23 cellular contexts compared by ENCODE assay signal in the genomic region with DNA sequence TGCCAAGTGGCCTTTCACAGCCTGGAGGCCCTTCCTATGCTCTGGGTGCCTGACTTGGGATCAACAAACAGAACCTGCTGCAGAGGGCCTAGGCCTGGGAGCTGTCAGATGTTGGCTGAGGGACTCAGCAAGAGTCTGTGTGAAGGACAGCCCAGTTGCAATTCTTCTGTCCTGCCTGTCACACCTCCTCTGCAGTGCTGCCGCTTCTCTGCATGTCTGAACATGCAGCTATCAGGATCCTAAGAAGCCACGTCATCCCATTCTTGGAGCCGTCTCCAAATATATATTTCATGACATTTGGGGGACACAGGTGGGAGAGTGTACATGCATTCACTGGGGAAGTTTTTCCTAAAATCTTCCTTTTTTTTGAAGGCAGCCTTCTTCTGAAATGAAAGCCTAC. TPM values are rescaled to one million over a fixed set of nuclear protein-coding genes. Genes with fewer than 3 reads are reported as not detected.
"Had no signal": no experiment of that assay in that cellular context is flagged by ENCODE, and none has a peak within 500 bp of the region (broad histone marks: within the 10 kb centered on the region; RNA-seq: fewer than 3 reads in every experiment).

No MANE protein-coding gene starts in this region.

- H3K27ac ChIP-seq: adrenal gland, left lung, neural progenitor cell, prostate gland, right atrium auricular region, tibial artery had no signal

- H2AFZ ChIP-seq: neural progenitor cell had no signal

- H3K4me1 ChIP-seq: adrenal gland, neural progenitor cell, prostate gland, right atrium auricular region, tibial artery had no signal

- H3K27me3 ChIP-seq: adrenal gland, left lung, neural progenitor cell, right atrium auricular region, tibial artery had no signal

- H3K27ac Mint-ChIP-seq: activated naive CD4-positive, alpha-beta T cell treated with anti-CD3 and anti-CD28 coated beads for 36 hours; activated T-cell treated with anti-CD3 and anti-CD28 coated beads, Interleukin-2, amount 50 U/mL, for 24 hours; neural progenitor cell had no signal

- H3K27me3 Mint-ChIP-seq: activated CD4-positive, alpha-beta memory T cell treated with anti-CD3 and anti-CD28 coated beads, Interleukin-2, amount 10 ng/mL, durations not matched to agents 7 days and 5 days; activated T-cell treated with anti-CD3 and anti-CD28 coated beads, Interleukin-2, amount 50 U/mL, for 24 hours had no signal

- DNase-seq: activated CD4-positive, alpha-beta T cell treated with anti-CD3 and anti-CD28 coated beads for 48 hours; activated CD4-positive, CD25-positive, alpha-beta regulatory T cell; activated naive CD4-positive, alpha-beta T cell treated with anti-CD3 and anti-CD28 coated beads for 36 hours; activated T-cell treated with anti-CD3 and anti-CD28 coated beads, Interleukin-2, amount 50 U/mL, for 24 hours; adrenal gland; effector memory CD8-positive, alpha-beta T cell; left lung; stimulated activated CD4-positive, alpha-beta T cell treated with anti-CD3 and anti-CD28 coated beads, Interleukin-12 subunit alpha, Interleukin-12 subunit beta, amount 100 ng/mL, for 4 hours; stimulated activated CD4-positive, alpha-beta T cell treated with anti-CD3 and anti-CD28 coated beads, Interleukin-1b, Interleukin-23, amount 100 ng/mL, for 48 hours; stimulated activated CD8-positive, alpha-beta memory T cell treated with anti-CD3 and anti-CD28 coated beads, Interleukin-4, amount 100 ng/mL, for 48 hours; stimulated activated naive CD4-positive, alpha-beta T cell; tibial artery had no signal

- H3K9me3 Mint-ChIP-seq: activated CD4-positive, alpha-beta memory T cell treated with anti-CD3 and anti-CD28 coated beads, Interleukin-2, amount 10 ng/mL, durations not matched to agents 7 days and 5 days; activated naive CD4-positive, alpha-beta T cell treated with anti-CD3 and anti-CD28 coated beads for 36 hours; activated T-cell treated with anti-CD3 and anti-CD28 coated beads, Interleukin-2, amount 50 U/mL, for 24 hours; effector memory CD8-positive, alpha-beta T cell; neural progenitor cell had no signal

- ATAC-seq: effector memory CD8-positive, alpha-beta T cell; left lung had no signal

- H3K36me3 Mint-ChIP-seq: neural progenitor cell had no signal

- H3K9me3 ChIP-seq: adrenal gland, left lung, prostate gland, right atrium auricular region, tibial artery had no signal

- H3K4me2 ChIP-seq: neural progenitor cell had no signal

- H3K4me3 ChIP-seq: adrenal gland, left lung, neural progenitor cell, prostate gland, right atrium auricular region, tibial artery had no signal

- H3K36me3 ChIP-seq: adrenal gland, left lung, neural progenitor cell, prostate gland, right atrium auricular region, tibial artery had no signal

- H3K4me1 Mint-ChIP-seq: neural progenitor cell had no signal

- H3K9ac ChIP-seq: neural progenitor cell had no signal

- H3K4me3 Mint-ChIP-seq: activated CD4-positive, alpha-beta memory T cell treated with anti-CD3 and anti-CD28 coated beads, Interleukin-2, amount 10 ng/mL, durations not matched to agents 7 days and 5 days; activated naive CD4-positive, alpha-beta T cell treated with anti-CD3 and anti-CD28 coated beads for 36 hours; activated T-cell treated with anti-CD3 and anti-CD28 coated beads, Interleukin-2, amount 50 U/mL, for 24 hours; effector memory CD8-positive, alpha-beta T cell; neural progenitor cell had no signal

RNA-seq across cellular contexts. Expression of gene FCAMR, which starts 8.6 kb away (rescaled TPM):
- total RNA-seq: activated CD4-positive, alpha-beta memory T cell treated with anti-CD3 and anti-CD28 coated beads, Interleukin-2, amount 10 ng/mL, durations not matched to agents 7 days and 5 days; activated naive CD4-positive, alpha-beta T cell treated with anti-CD3 and anti-CD28 coated beads for 36 hours; adrenal gland; astrocyte; dermis microvascular lymphatic vessel endothelial cell; frontal cortex; kidney epithelial cell; left lung; mononuclear cell; osteocyte; right atrium auricular region; subcutaneous adipose tissue had no signal
- polyA plus RNA-seq: adrenal gland had no signal

RNA-seq across cellular contexts. Expression of gene PIGR, which starts 15.4 kb away (rescaled TPM):
- total RNA-seq: activated CD4-positive, alpha-beta memory T cell treated with anti-CD3 and anti-CD28 coated beads, Interleukin-2, amount 10 ng/mL, durations not matched to agents 7 days and 5 days; astrocyte; dermis microvascular lymphatic vessel endothelial cell; frontal cortex; kidney epithelial cell; mononuclear cell; osteocyte; right atrium auricular region had no signal

RNA-seq across cellular contexts. Expression of gene FCMR, which starts 39.9 kb away (rescaled TPM):
- total RNA-seq: dermis microvascular lymphatic vessel endothelial cell, osteocyte had no signal
